ENCODE assay signal across 14 cellular contexts in genomic region chr9:99513441-99514112, GRCh38.
DNase-seq lines count a peak whose midpoint lies in the region; ATAC-seq lines count a peak whose summit lies in the region.
"Had no signal": no experiment of that assay in that cellular context is flagged by ENCODE, and none has a peak within 500 bp of the region (broad histone marks: within the 10 kb centered on the region; RNA-seq: fewer than 3 reads in every experiment).

No MANE protein-coding gene starts in this region.

- no peaks in the 10 kb centered on the region for H3K9me3 ChIP-seq in GM23248 (ENCODE audit: low read depth)

- 50 to 61% methylated on average over 2 of the region's 2 CpGs for WGBS in GM23248 (ENCODE audit: low coverage in 1 of 2, low lambda C conversion rate in 2 of 2, missing lambda C conversion rate in 2 of 2), 2 experiments

- H3K36me3 ChIP-seq in GM23248 (ENCODE audit: low read depth), result no peaks in the 10 kb centered on the region

- no peaks in the 10 kb centered on the region for H3K79me2 ChIP-seq in GM23248 (ENCODE audit: insufficient read depth)

- H3K4me3 Mint-ChIP-seq in activated CD4-positive, alpha-beta T cell treated with anti-CD3 and anti-CD28 coated beads, Interleukin-2, amount 10 ng/mL, durations not matched to agents 24 days and 14 days, result no peak overlapping the region
- H3K4me3 Mint-ChIP-seq in stimulated activated naive B cell treated with anti-CD40 and anti-IgM and Interleukin-4, amounts not matched to agents 10 μg/mL and 1 μg/mL and 100 μg/mL, for 72 hours, result peak overlapping the region; percentile 37 to 61
- H3K4me3 Mint-ChIP-seq: activated CD4-positive, alpha-beta T cell treated with anti-CD3 and anti-CD28 coated beads, Interleukin-2, amount 10 ng/mL, durations not matched to agents 7 days and 5 days had no signal

- H3K27me3 ChIP-seq in GM23248 (replicated peaks; ENCODE audit: insufficient read depth), result no peaks in the 10 kb centered on the region

- ATAC-seq in HG02610 (IDR thresholded peaks at IDR 0.05; ENCODE audit: unreplicated experiment) (peak; percentile 76), HG03460 (IDR thresholded peaks at IDR 0.05; ENCODE audit: unreplicated experiment) (peak; percentile 67)
- ATAC-seq in stimulated activated naive B cell treated with anti-CD40 and anti-IgM and Interleukin-4, amounts not matched to agents 10 μg/mL and 1 μg/mL and 100 μg/mL, for 72 hours (replicated peaks), result peak; percentile 59 to 63

- H2AFZ ChIP-seq in GM23248, result no peak overlapping the region

- H3K27ac Mint-ChIP-seq in activated CD4-positive, alpha-beta T cell treated with anti-CD3 and anti-CD28 coated beads, Interleukin-2, amount 10 ng/mL, durations not matched to agents 24 days and 14 days, result no peak overlapping the region
- H3K27ac Mint-ChIP-seq in stimulated activated naive B cell treated with anti-CD40 and anti-IgM and Interleukin-4, amounts not matched to agents 10 μg/mL and 1 μg/mL and 100 μg/mL, for 72 hours, result peak overlapping the region; percentile 97
- H3K27ac Mint-ChIP-seq: activated CD4-positive, alpha-beta T cell treated with anti-CD3 and anti-CD28 coated beads, Interleukin-2, amount 10 ng/mL, durations not matched to agents 7 days and 5 days had no signal

- intact Hi-C loops in activated CD4-positive, alpha-beta T cell treated with anti-CD3 and anti-CD28 coated beads, Interleukin-2, amount 10 ng/mL, durations not matched to agents 24 days and 14 days (cut with micrococcal nuclease), result loop anchor here (10.0 kb wide), 1 partner anchor 149 kb away; no protein-coding TSS in a partner anchor

- no peaks in the 10 kb centered on the region for H3K4me1 ChIP-seq in GM23248 (ENCODE audit: insufficient read depth)

- H3K27me3 Mint-ChIP-seq in activated CD4-positive, alpha-beta T cell treated with anti-CD3 and anti-CD28 coated beads, Interleukin-2, amount 10 ng/mL, durations not matched to agents 24 days and 14 days, result peaks cover 4% of the 10 kb centered on the region
- no peaks in the 10 kb centered on the region for H3K27me3 Mint-ChIP-seq in stimulated activated naive B cell treated with anti-CD40 and anti-IgM and Interleukin-4, amounts not matched to agents 10 μg/mL and 1 μg/mL and 100 μg/mL, for 72 hours

- no peak overlapping the region for H3K4me2 ChIP-seq in GM23248 (ENCODE audit: unreplicated experiment)

- peak; percentile 41 for DNase-seq in activated CD4-positive, alpha-beta T cell treated with anti-CD3 and anti-CD28 coated beads, Interleukin-2, amount 10 ng/mL, durations not matched to agents 24 days and 14 days
- no peak for DNase-seq in activated CD4-positive, alpha-beta T cell treated with anti-CD3 and anti-CD28 coated beads, Interleukin-2, amount 50 U/mL, for 48 hours
- peak; percentile 70 for DNase-seq in stimulated activated naive B cell treated with anti-CD40 and anti-IgM and Interleukin-4, amounts not matched to agents 10 μg/mL and 1 μg/mL and 100 μg/mL, for 72 hours
- DNase-seq in GM23248 (no peak), NAMALWA (ENCODE audit: low spot score) (no peak), superior temporal gyrus (ENCODE audit: extremely low spot score) (no peak)
- DNase-seq: 8988T; activated CD4-positive, alpha-beta T cell treated with anti-CD3 and anti-CD28 coated beads, Interleukin-2, amount 10 ng/mL, durations not matched to agents 7 days and 5 days; amniotic stem cell; NCI-H2029 treated with DMSO at 0.1 percent for 48 hours; Right ventricle myocardium superior; trophoblast cell had no signal

- H3K4me3 ChIP-seq in GM23248, result no peak overlapping the region

- H4K20me1 ChIP-seq in GM23248 (ENCODE audit: insufficient read depth), result no peaks in the 10 kb centered on the region

- no peaks in the 10 kb centered on the region for H3F3A ChIP-seq in GM23248 (ENCODE audit: insufficient read depth)

- in situ Hi-C loops in GM23248 (cut with MboI), result no loop called here

- H3K36me3 Mint-ChIP-seq in activated CD4-positive, alpha-beta T cell treated with anti-CD3 and anti-CD28 coated beads, Interleukin-2, amount 10 ng/mL, durations not matched to agents 24 days and 14 days (ENCODE audit: low read depth), result no peaks in the 10 kb centered on the region
- H3K36me3 Mint-ChIP-seq in stimulated activated naive B cell treated with anti-CD40 and anti-IgM and Interleukin-4, amounts not matched to agents 10 μg/mL and 1 μg/mL and 100 μg/mL, for 72 hours, result peaks cover 13 to 17% of the 10 kb centered on the region in 2 donors

- no peaks in the 10 kb centered on the region for H3K9me3 Mint-ChIP-seq in activated CD4-positive, alpha-beta T cell treated with anti-CD3 and anti-CD28 coated beads, Interleukin-2, amount 10 ng/mL, durations not matched to agents 24 days and 14 days
- peaks cover 5 to 9% of the 10 kb centered on the region in 2 donors for H3K9me3 Mint-ChIP-seq in stimulated activated naive B cell treated with anti-CD40 and anti-IgM and Interleukin-4, amounts not matched to agents 10 μg/mL and 1 μg/mL and 100 μg/mL, for 72 hours
- H3K9me3 Mint-ChIP-seq: activated CD4-positive, alpha-beta T cell treated with anti-CD3 and anti-CD28 coated beads, Interleukin-2, amount 10 ng/mL, durations not matched to agents 7 days and 5 days had no signal

- peaks cover 9% of the 10 kb centered on the region for H3K4me1 Mint-ChIP-seq in activated CD4-positive, alpha-beta T cell treated with anti-CD3 and anti-CD28 coated beads, Interleukin-2, amount 10 ng/mL, durations not matched to agents 24 days and 14 days
- peaks cover 61 to 97% of the 10 kb centered on the region in 2 donors for H3K4me1 Mint-ChIP-seq in stimulated activated naive B cell treated with anti-CD40 and anti-IgM and Interleukin-4, amounts not matched to agents 10 μg/mL and 1 μg/mL and 100 μg/mL, for 72 hours

- H3K9ac ChIP-seq in GM23248, result no peak overlapping the region

- no peak overlapping the region for H3K27ac ChIP-seq in GM23248

- H3K9me2 ChIP-seq in GM23248 (ENCODE audit: insufficient read depth), result no peaks in the 10 kb centered on the region

Comparison
In these comparisons a context has a peak if more than half of its experiments do, and no peak if none do; other contexts are left out.
1. DNase-seq: peak in activated CD4-positive, alpha-beta T cell treated with anti-CD3 and anti-CD28 coated beads, Interleukin-2, amount 10 ng/mL, durations not matched to agents 24 days and 14 days (single experiment) and stimulated activated naive B cell treated with anti-CD40 and anti-IgM and Interleukin-4, amounts not matched to agents 10 μg/mL and 1 μg/mL and 100 μg/mL, for 72 hours (single experiment); none in activated CD4-positive, alpha-beta T cell treated with anti-CD3 and anti-CD28 coated beads, Interleukin-2, amount 50 U/mL, for 48 hours (0 of 2), GM23248 (single experiment), NAMALWA (single experiment) and superior temporal gyrus (single experiment).
2. Peak in every context shown above with its lines, with median percentiles within 50 percentile points of each other: ATAC-seq.